27 cellular contexts compared by ENCODE assay signal in the genomic region with DNA sequence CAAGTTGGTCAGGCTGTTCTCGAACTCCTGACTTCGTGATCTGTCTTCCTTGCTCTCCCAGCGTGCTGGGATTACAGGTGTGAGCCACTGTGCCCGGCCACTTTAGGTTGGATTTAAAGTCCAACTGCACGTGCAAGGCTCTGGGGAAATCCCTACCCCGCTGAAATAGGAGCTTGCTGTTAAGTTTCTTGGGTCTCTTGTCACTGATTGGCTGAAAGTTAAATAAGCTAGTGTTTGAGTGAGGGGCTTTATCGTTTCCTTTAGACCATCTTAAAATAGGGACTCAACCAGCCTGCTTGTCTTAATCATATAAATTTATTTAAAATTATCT. TPM values are rescaled to one million over a fixed set of nuclear protein-coding genes. Genes with fewer than 3 reads are reported as not detected.
A peak's percentile ranks its signal among the peaks of the same experiment; 100 is the strongest.
DNase-seq lines count a peak whose midpoint lies in the region; ATAC-seq and TF ChIP-seq lines count a peak whose summit lies in the region.
"Had no signal": no experiment of that assay in that cellular context is flagged by ENCODE, and none has a peak within 500 bp of the region (broad histone marks: within the 10 kb centered on the region; RNA-seq: fewer than 3 reads in every experiment).

No MANE protein-coding gene starts in this region.

- H3K36me3 Mint-ChIP-seq in WTC11 (no peaks in the 10 kb centered on the region), glutamatergic neuron (ENCODE audit: unreplicated experiment) (no peaks in the 10 kb centered on the region), mesothelial cell of epicardium (no peaks in the 10 kb centered on the region)
- no peaks in the 10 kb centered on the region for H3K36me3 Mint-ChIP-seq in activated CD4-positive, alpha-beta memory T cell treated with anti-CD3 and anti-CD28 coated beads, Interleukin-2, amount 10 ng/mL, durations not matched to agents 7 days and 5 days (ENCODE audit: low read depth)
- H3K36me3 Mint-ChIP-seq: CD8-positive, alpha-beta T cell; naive B cell; stimulated activated effector memory CD8-positive, alpha-beta T cell treated with anti-CD3 and anti-CD28 coated beads, Interleukin-12 subunit alpha, Interleukin-12 subunit beta, amount 100 ng/mL, for 72 hours had no signal

- H3K4me1 Mint-ChIP-seq in WTC11 = peaks cover 23% of the 10 kb centered on the region
- H3K4me1 Mint-ChIP-seq in glutamatergic neuron (ENCODE audit: low read depth, unreplicated experiment) = peaks cover 16% of the 10 kb centered on the region
- H3K4me1 Mint-ChIP-seq in mesothelial cell of epicardium = peaks cover 26% of the 10 kb centered on the region
- H3K4me1 Mint-ChIP-seq in activated CD4-positive, alpha-beta memory T cell treated with anti-CD3 and anti-CD28 coated beads, Interleukin-2, amount 10 ng/mL, durations not matched to agents 7 days and 5 days = no peaks in the 10 kb centered on the region
- H3K4me1 Mint-ChIP-seq: central memory CD8-positive, alpha-beta T cell; stimulated activated effector memory CD8-positive, alpha-beta T cell treated with anti-CD3 and anti-CD28 coated beads, Interleukin-12 subunit alpha, Interleukin-12 subunit beta, amount 100 ng/mL, for 72 hours had no signal

- peak overlapping the region; percentile 80 for H3K4me3 Mint-ChIP-seq in WTC11
- H3K4me3 Mint-ChIP-seq in glutamatergic neuron (ENCODE audit: unreplicated experiment) = peak overlapping the region; percentile 94
- peak overlapping the region; percentile 80 for H3K4me3 Mint-ChIP-seq in mesothelial cell of epicardium
- H3K4me3 Mint-ChIP-seq in activated CD4-positive, alpha-beta memory T cell treated with anti-CD3 and anti-CD28 coated beads, Interleukin-2, amount 10 ng/mL, durations not matched to agents 7 days and 5 days = no peak overlapping the region
- H3K4me3 Mint-ChIP-seq: CD8-positive, alpha-beta T cell; central memory CD8-positive, alpha-beta T cell; dendritic cell treated with granulocyte-macrophage colony-stimulating factor and Interleukin-4, amounts not matched to agents 40 ng/mL and 50 ng/mL, for 4 days; naive B cell; stimulated activated effector memory CD8-positive, alpha-beta T cell treated with anti-CD3 and anti-CD28 coated beads, Interleukin-12 subunit alpha, Interleukin-12 subunit beta, amount 100 ng/mL, for 72 hours had no signal

- H3K9ac ChIP-seq in ES-I3 (ENCODE audit: low read depth, low read length) = peak overlapping the region; percentile 91; the same call in 1 of the 2 replicates

- no peaks in the 10 kb centered on the region; the same call in 1 of the 2 replicates for H3K36me3 ChIP-seq in ES-I3 (ENCODE audit: insufficient read depth, low read length)
- H3K36me3 ChIP-seq: tibial nerve had no signal

- H3K9me3 Mint-ChIP-seq in WTC11 (no peaks in the 10 kb centered on the region), glutamatergic neuron (ENCODE audit: unreplicated experiment) (peaks cover 3% of the 10 kb centered on the region), mesothelial cell of epicardium (no peaks in the 10 kb centered on the region)
- H3K9me3 Mint-ChIP-seq in activated CD4-positive, alpha-beta memory T cell treated with anti-CD3 and anti-CD28 coated beads, Interleukin-2, amount 10 ng/mL, durations not matched to agents 7 days and 5 days = no peaks in the 10 kb centered on the region
- H3K9me3 Mint-ChIP-seq: CD8-positive, alpha-beta T cell; central memory CD8-positive, alpha-beta T cell; dendritic cell treated with granulocyte-macrophage colony-stimulating factor and Interleukin-4, amounts not matched to agents 40 ng/mL and 50 ng/mL, for 4 days; naive B cell; stimulated activated effector memory CD8-positive, alpha-beta T cell treated with anti-CD3 and anti-CD28 coated beads, Interleukin-12 subunit alpha, Interleukin-12 subunit beta, amount 100 ng/mL, for 72 hours had no signal

- CTCF ChIA-PET in WTC11 (lab: Charles Lee) = interaction anchor here (1.3 to 1.5 kb wide), 3 partner anchors 9 to 244 kb away, joined by 4 to 16 read pairs (median 8); no protein-coding TSS in a partner anchor
- CTCF ChIA-PET in activated CD4-positive, alpha-beta memory T cell treated with anti-CD3 and anti-CD28 coated beads, Interleukin-2, amount 10 ng/mL, durations not matched to agents 7 days and 5 days (lab: Charles Lee) = interaction anchor here (1.6 to 1.8 kb wide), 2 partner anchors 9 to 47 kb away, joined by 5 to 13 read pairs; no protein-coding TSS in a partner anchor

- peaks cover 7% of the 10 kb centered on the region for H3K4me1 ChIP-seq in ES-I3 (ENCODE audit: insufficient read depth, low read length)
- H3K4me1 ChIP-seq: tibial nerve had no signal

- no peaks in the 10 kb centered on the region for H3K27me3 Mint-ChIP-seq in WTC11 (ENCODE audit: low read depth)
- H3K27me3 Mint-ChIP-seq in glutamatergic neuron (ENCODE audit: unreplicated experiment) = peaks cover 2% of the 10 kb centered on the region
- no peaks in the 10 kb centered on the region for H3K27me3 Mint-ChIP-seq in mesothelial cell of epicardium (ENCODE audit: low read depth)
- H3K27me3 Mint-ChIP-seq in activated CD4-positive, alpha-beta memory T cell treated with anti-CD3 and anti-CD28 coated beads, Interleukin-2, amount 10 ng/mL, durations not matched to agents 7 days and 5 days = no peaks in the 10 kb centered on the region
- H3K27me3 Mint-ChIP-seq: central memory CD8-positive, alpha-beta T cell; naive B cell had no signal

- ATAC-seq in WTC11 (peak; percentile 28; the same call in 1 of the 2 replicates), HG03039 (IDR thresholded peaks at IDR 0.05; ENCODE audit: unreplicated experiment) (no peak)
- ATAC-seq: CD8-positive, alpha-beta T cell; GM12878; HCT116; left lobe of liver; Panc1; stimulated activated effector memory CD8-positive, alpha-beta T cell treated with anti-CD3 and anti-CD28 coated beads, Interleukin-12 subunit alpha, Interleukin-12 subunit beta, amount 100 ng/mL, for 72 hours had no signal

- H3K9me3 ChIP-seq in ES-I3 (ENCODE audit: control insufficient read depth, insufficient read depth, low read length) = no peaks in the 10 kb centered on the region
- H3K9me3 ChIP-seq: tibial nerve had no signal

- POLR2A ChIA-PET in WTC11 (lab: Charles Lee) = interaction anchor here (0.7 to 1.3 kb wide), 3 partner anchors 48 to 1047 kb away, joined by 4 to 5 read pairs (median 4); partner anchors contain the start of gene HSF2
- POLR2A ChIA-PET in activated CD4-positive, alpha-beta memory T cell treated with anti-CD3 and anti-CD28 coated beads, Interleukin-2, amount 10 ng/mL, durations not matched to agents 7 days and 5 days (lab: Charles Lee) = interaction anchor here (1.2 kb wide), 1 partner anchor 11 kb away, joined by 3 read pairs; the partner anchor contains the start of gene SERINC1

- DNase-seq in WTC11 (ENCODE audit: low spot score) = no peak
- no peak for DNase-seq in glutamatergic neuron
- DNase-seq in mesothelial cell of epicardium (ENCODE audit: low spot score in 2 of 2, unreplicated experiment in 2 of 2) = no peak
- no peak for DNase-seq in activated CD4-positive, alpha-beta memory T cell treated with anti-CD3 and anti-CD28 coated beads, Interleukin-2, amount 10 ng/mL, durations not matched to agents 7 days and 5 days
- no peak for DNase-seq in medulla oblongata (ENCODE audit: extremely low spot score)
- no peak for DNase-seq in mucosa of gallbladder (ENCODE audit: low spot score)
- DNase-seq: activated CD4-positive, alpha-beta T cell treated with anti-CD3 and anti-CD28 coated beads for 48 hours; activated effector memory CD4-positive, alpha-beta T cell treated with anti-CD3 and anti-CD28 coated beads, Interleukin-2, amount 50 U/mL, for 16 hours; activated T-cell treated with anti-CD3 and anti-CD28 coated beads, Interleukin-2, amount 50 U/mL, for 1 hour; CD8-positive, alpha-beta T cell; DMS 273 treated with DMSO at 0.1 percent for 48 hours; IMR-90; naive B cell; NCI-H146; NCI-H345; occipital lobe; SHP77 treated with DMSO at 0.1 percent for 48 hours had no signal

- H3K27ac Mint-ChIP-seq in WTC11 = no peak overlapping the region
- peak overlapping the region; percentile 90 for H3K27ac Mint-ChIP-seq in glutamatergic neuron (ENCODE audit: unreplicated experiment)
- H3K27ac Mint-ChIP-seq in mesothelial cell of epicardium = peak overlapping the region; percentile 59
- H3K27ac Mint-ChIP-seq in activated CD4-positive, alpha-beta memory T cell treated with anti-CD3 and anti-CD28 coated beads, Interleukin-2, amount 10 ng/mL, durations not matched to agents 7 days and 5 days = no peak overlapping the region
- H3K27ac Mint-ChIP-seq: CD8-positive, alpha-beta T cell; dendritic cell treated with granulocyte-macrophage colony-stimulating factor and Interleukin-4, amounts not matched to agents 40 ng/mL and 50 ng/mL, for 4 days; naive B cell; stimulated activated effector memory CD8-positive, alpha-beta T cell treated with anti-CD3 and anti-CD28 coated beads, Interleukin-12 subunit alpha, Interleukin-12 subunit beta, amount 100 ng/mL, for 72 hours had no signal

- TF ChIP-seq CTCF in WTC11 (IDR thresholded peaks at IDR 0.05) = no peak
- no peak for TF ChIP-seq CTCF in glutamatergic neuron (IDR thresholded peaks at IDR 0.05; ENCODE audit: partially characterized antibody, unreplicated experiment)
- no peak for TF ChIP-seq CTCF in mesothelial cell of epicardium (IDR thresholded peaks at IDR 0.05; ENCODE audit: unreplicated experiment)

TF ChIP-seq in WTC11, 78 proteins besides CTCF, POLR2A, EP300 and RAD21:
- TF ChIP-seq SMAD3 (CRISPR knock-in tag; IDR thresholded peaks at IDR 0.05; ENCODE audit: borderline replicate concordance) (no peak), NFYB (CRISPR knock-in tag; conservative IDR thresholded peaks at IDR 0.05; ENCODE audit: low read depth) (0 out of 2 replicates have a peak, but pooled peaks have one; percentile 9)

RNA-seq across cellular contexts. Expression of gene SERINC1, which starts 11.1 kb away (rescaled TPM):
- total RNA-seq in WTC11 (2021) (31.3 to 35.3 TPM (median 34.1 TPM) in 3 replicates), glutamatergic neuron (ENCODE audit: unreplicated experiment) (300 TPM), mesothelial cell of epicardium (99.2 to 100 TPM (median 99.5 TPM) in 3 replicates), mucosa of gallbladder (190 TPM)
- 10 to 100 TPM; 81.5 to 83.2 TPM for total RNA-seq in activated CD4-positive, alpha-beta memory T cell treated with anti-CD3 and anti-CD28 coated beads, Interleukin-2, amount 10 ng/mL, durations not matched to agents 7 days and 5 days

Comparison
In these comparisons a context has a peak if more than half of its experiments do, and no peak if none do; other contexts are left out.
1. H3K27ac Mint-ChIP-seq: peak in glutamatergic neuron (single experiment) and mesothelial cell of epicardium (single experiment); none in WTC11 (single experiment) and activated CD4-positive, alpha-beta memory T cell treated with anti-CD3 and anti-CD28 coated beads, Interleukin-2, amount 10 ng/mL, durations not matched to agents 7 days and 5 days (single experiment).